ENCODE assay signal across 8 cellular contexts in genomic region chr9:92501671-92502393, GRCh38. TPM values are rescaled to one million over a fixed set of nuclear protein-coding genes. Genes with fewer than 3 reads are reported as not detected.
DNase-seq lines count a peak whose midpoint lies in the region; ATAC-seq and TF ChIP-seq lines count a peak whose summit lies in the region.

No MANE protein-coding gene starts in this region.

- intact Hi-C loops in Panc1 (cut with micrococcal nuclease; ENCODE audit: unreplicated experiment): no loop called here

- no peaks in the 10 kb centered on the region for H3K4me1 ChIP-seq in Panc1 (ENCODE audit: control insufficient read depth, insufficient read depth, low read length)

- in situ Hi-C loops in Panc1 (cut with HindIII; ENCODE audit: low pct_unique_long_range_greater_than_20kb, low sequenced_read_pairs): no loop called here

- no peak overlapping the region for H3K4me3 ChIP-seq in AG04449 (ENCODE audit: low read depth, low read length)
- H3K4me3 ChIP-seq in GM12865 (ENCODE audit: low read depth, low read length): no peak overlapping the region
- H3K4me3 ChIP-seq in Panc1 (ENCODE audit: low read depth in 2 of 2, low read length in 2 of 2): no peak overlapping the region
- no peak overlapping the region for H3K4me3 ChIP-seq in fibroblast of mammary gland (ENCODE audit: control insufficient read depth, low read depth, low read length)
- H3K4me3 ChIP-seq in retinal pigment epithelial cell (ENCODE audit: low read length): no peak overlapping the region

- CTCF ChIA-PET in AG04449 (lab: Yijun Ruan, JAX) (interaction anchor here (0.6 to 2.8 kb wide), 6 partner anchors 9 to 361 kb away, joined by 3 to 7 read pairs (median 3); partner anchors contain the start of genes CENPP and NOL8), Panc1 (lab: Charles Lee) (interaction anchor here (0.6 kb wide), 1 partner anchor 666 kb away, joined by 4 read pairs; no protein-coding TSS in a partner anchor)

- DNase-seq in AG04449 (ENCODE audit: low read depth, low spot score) (no peak), GM12865 (ENCODE audit: low read depth) (peak; percentile 60), Panc1 (ENCODE audit: low read depth, low spot score) (peak; percentile 10), fibroblast of mammary gland (ENCODE audit: low read depth) (peak; percentile 55), retinal pigment epithelial cell (ENCODE audit: low read depth) (no peak), hepatic stellate cell (ENCODE audit: low spot score) (no peak)
- DNase-seq in stimulated activated naive CD4-positive, alpha-beta T cell treated with Interleukin-2 at 50 U/mL for 16 hours (lab: John Stamatoyannopoulos, UW): no peak

- H3K27me3 ChIP-seq in Panc1 (ENCODE audit: control insufficient read depth, insufficient read depth, low read length): no peaks in the 10 kb centered on the region

- TF ChIP-seq CTCF in AG04449 (IDR thresholded peaks at IDR 0.05; ENCODE audit: insufficient read depth, low read length, missing control alignments) (peak; percentile 33), GM12865 (IDR thresholded peaks at IDR 0.05; ENCODE audit: insufficient read depth, low read depth, low read length, missing control alignments) (peak; percentile 64), Panc1 (IDR thresholded peaks at IDR 0.05) (peak; percentile 69), fibroblast of mammary gland (conservative IDR thresholded peaks at IDR 0.05; ENCODE audit: control insufficient read depth, insufficient read depth, low read depth, low read length) (peak; percentile 57), retinal pigment epithelial cell (conservative IDR thresholded peaks at IDR 0.05; ENCODE audit: low read depth, low read length) (peak; percentile 66)

- ATAC-seq in Panc1: peak; percentile 91
- no peak for ATAC-seq in HG03469 (IDR thresholded peaks at IDR 0.05; ENCODE audit: unreplicated experiment)

- POLR2A ChIA-PET in AG04449 (lab: Yijun Ruan, JAX): no interaction called here
- POLR2A ChIA-PET in Panc1 (lab: Charles Lee): no interaction called here

- BruUV-seq in Panc1 (replicated peaks; lab: Mats Ljungman, UMichigan): no TSS peak

- no peaks in the 10 kb centered on the region for H3K9me3 ChIP-seq in Panc1 (ENCODE audit: control insufficient read depth, insufficient read depth, low read depth, low read length)

- no peak overlapping the region for H3K27ac ChIP-seq in Panc1 (ENCODE audit: low read length)

- H3K36me3 ChIP-seq in Panc1 (ENCODE audit: control insufficient read depth, insufficient read depth, low read length): no peaks in the 10 kb centered on the region

RNA-seq across cellular contexts. Expression of gene ASPN, which starts 19.5 kb away (rescaled TPM):
- total RNA-seq in Panc1 (2021; ENCODE audit: unreplicated experiment): not detected
- not detected for polyA plus RNA-seq in Panc1 (2012; ENCODE audit: insufficient read length)

RNA-seq across cellular contexts. Expression of gene ECM2, which starts 34.0 kb away (rescaled TPM):
- not detected for total RNA-seq in Panc1 (2021; ENCODE audit: unreplicated experiment)
- polyA plus RNA-seq in Panc1 (2012; ENCODE audit: insufficient read length): not detected

Comparison
In these comparisons a context has a peak if more than half of its experiments do, and no peak if none do; other contexts are left out.
1. DNase-seq: peak in GM12865 (single experiment), Panc1 (single experiment) and fibroblast of mammary gland (single experiment); none in AG04449 (single experiment), retinal pigment epithelial cell (single experiment), stimulated activated naive CD4-positive, alpha-beta T cell treated with Interleukin-2 at 50 U/mL for 16 hours (single experiment) and hepatic stellate cell (single experiment).
2. Peak in every context shown above with its lines, with median percentiles within 50 percentile points of each other: CTCF ChIP-seq.